Comparison of ENCODE assay signal across 28 cellular contexts in genomic region chr5:134328619-134329018, GRCh38. TPM values are rescaled to one million over a fixed set of nuclear protein-coding genes. Genes with fewer than 3 reads are reported as not detected.
DNase-seq lines count a peak whose midpoint lies in the region; ATAC-seq, FAIRE-seq and TF ChIP-seq lines count a peak whose summit lies in the region.
"Had no signal": no experiment of that assay in that cellular context is flagged by ENCODE, and none has a peak within 500 bp of the region (broad histone marks: within the 10 kb centered on the region; RNA-seq: fewer than 3 reads in every experiment).

No MANE protein-coding gene starts in this region.

- intact Hi-C loops in HepG2 (cut with micrococcal nuclease; ENCODE audit: unreplicated experiment): no loop called here
- intact Hi-C loops in right lobe of liver (cut with DNase I): no loop called here

- TF ChIP-seq POLR2A in HepG2 (IDR thresholded peaks at IDR 0.05; ENCODE audit: insufficient read depth in 1 of 2, low read depth in 2 of 2, low read length in 2 of 2) (no peak), right lobe of liver (IDR thresholded peaks at IDR 0.05) (no peak)

- in situ Hi-C loops in HepG2 (cut with HindIII; ENCODE audit: extremely low pct_ligation_motif_present, low pct_unique_long_range_greater_than_20kb): no loop called here

- no peak for FAIRE-seq in HepG2 (lab: Jason Lieb, UNC)
- FAIRE-seq: GM18507, islet of Langerhans had no signal

- no peak for TF ChIP-seq CTCF in HepG2 (CRISPR knock-in tag; IDR thresholded peaks at IDR 0.05)
- TF ChIP-seq CTCF in right lobe of liver (IDR thresholded peaks at IDR 0.05): no peak

- no peaks in the 10 kb centered on the region for H4K20me1 ChIP-seq in HepG2 (ENCODE audit: insufficient read depth, low read length)

- POLR2A ChIA-PET in HepG2 (lab: Yijun Ruan, JAX): no interaction called here

- H3K4me1 ChIP-seq in HepG2 (ENCODE audit: insufficient read depth, low read length): no peaks in the 10 kb centered on the region
- no peaks in the 10 kb centered on the region for H3K4me1 ChIP-seq in right lobe of liver
- H3K4me1 ChIP-seq: gastroesophageal sphincter, suprapubic skin had no signal

- no peak for TF ChIP-seq RAD21 in HepG2 (CRISPR knock-in tag; IDR thresholded peaks at IDR 0.05)

- H3K27me3 ChIP-seq in HepG2 (ENCODE audit: control insufficient read depth in 1 of 2, insufficient read depth in 2 of 2, low read length in 2 of 2): no peaks in the 10 kb centered on the region
- no peaks in the 10 kb centered on the region for H3K27me3 ChIP-seq in right lobe of liver
- H3K27me3 ChIP-seq: gastroesophageal sphincter, MG63, suprapubic skin had no signal

- 8% methylated on average over 2 of the region's 2 CpGs for WGBS in HepG2 (ENCODE audit: low lambda C conversion rate)
- WGBS in right lobe of liver (ENCODE audit: insufficient coverage, low coverage, low lambda C conversion rate, missing lambda C conversion rate): 47% methylated on average over 2 of the region's 2 CpGs

- H3K36me3 ChIP-seq in HepG2 (replicated peaks in 1 of 2; ENCODE audit: control insufficient read depth in 1 of 2, insufficient read depth in 2 of 2, low read length in 2 of 2): no peaks in the 10 kb centered on the region
- no peaks in the 10 kb centered on the region for H3K36me3 ChIP-seq in right lobe of liver
- H3K36me3 ChIP-seq: gastroesophageal sphincter, MG63, suprapubic skin had no signal

- DNase-seq in HepG2 (ENCODE audit: low spot score) (no peak), right lobe of liver (no peak), RKO (ENCODE audit: low spot score) (peak; percentile 18), dermis blood vessel endothelial cell (peak; percentile 3), NCI-H1436 treated with DMSO at 0.1 percent for 48 hours (lab: John Stamatoyannopoulos, UW) (no peak), NCI-H524 (lab: John Stamatoyannopoulos, UW) (no peak)
- DNase-seq: activated CD4-positive, alpha-beta T cell treated with anti-CD3 and anti-CD28 coated beads for 48 hours; activated naive CD4-positive, alpha-beta T cell treated with anti-CD3 and anti-CD28 coated beads, Interleukin-2, amount 10 ng/mL, durations not matched to agents 7 days and 5 days; activated T-cell treated with anti-CD3 and anti-CD28 coated beads, Interleukin-2, amount 50 U/mL, for 72 hours; aorta; C1 segment of cervical spinal cord; cerebellar nuclear complex; erythroblast; hypothalamus; MG63; NCI-H146; NCI-H2227 treated with DMSO at 0.1 percent for 48 hours; PC-9; SHP77 treated with DMSO at 0.1 percent for 48 hours; stimulated activated CD4-positive, alpha-beta T cell treated with anti-CD3 and anti-CD28 coated beads, Interleukin-2, amount 100 ng/mL, for 24 hours had no signal

- H3K4me3 ChIP-seq in HepG2 (replicated peaks in 1 of 3; ENCODE audit: insufficient read depth in 1 of 3, low read depth in 2 of 3, low read length in 3 of 3): no peak overlapping the region
- H3K4me3 ChIP-seq in right lobe of liver: no peak overlapping the region
- H3K4me3 ChIP-seq: gastroesophageal sphincter, MG63, PC-9, skin epidermis, suprapubic skin had no signal

- TF ChIP-seq EP300 in HepG2 (IDR thresholded peaks at IDR 0.05; ENCODE audit: low read depth in 2 of 2, low read length in 2 of 2) (no peak), HepG2 (CRISPR knock-in tag; IDR thresholded peaks at IDR 0.05; ENCODE audit: borderline replicate concordance) (no peak)

- no peak overlapping the region for H3K4me2 ChIP-seq in HepG2 (ENCODE audit: low read depth, low read length)
- H3K4me2 ChIP-seq: PC-9 had no signal

- ATAC-seq in HepG2 (no peak), right lobe of liver (no peak), HG02763 (IDR thresholded peaks at IDR 0.05; ENCODE audit: unreplicated experiment) (no peak), GM21786 (IDR thresholded peaks at IDR 0.05; ENCODE audit: unreplicated experiment) (no peak)
- ATAC-seq: activated T-cell treated with anti-CD3 and anti-CD28 coated beads, Interleukin-2, amount 50 U/mL, for 72 hours; gastroesophageal sphincter; stimulated activated memory B cell treated with anti-CD40 and anti-IgM and Interleukin-4, amounts not matched to agents 10 μg/mL and 1 μg/mL and 100 μg/mL, for 72 hours had no signal

- H3K9me3 ChIP-seq in HepG2 (ENCODE audit: low read length) (peaks cover 10% of the 10 kb centered on the region), right lobe of liver (peaks cover 0 to 11% (median 2%) of the 10 kb centered on the region in 4 donors)

- CTCF ChIA-PET in HepG2 (lab: Yijun Ruan, JAX; ENCODE audit: low intra/inter-chr PET ratio, low total read pairs): no interaction called here

- no peak overlapping the region for H2AFZ ChIP-seq in HepG2 (ENCODE audit: low read length)
- H2AFZ ChIP-seq: PC-9 had no signal

- no TSS peak for BruUV-seq in HepG2 (replicated peaks; lab: Mats Ljungman, UMichigan)

- H3K79me2 ChIP-seq in HepG2 (ENCODE audit: insufficient read depth, low read length): no peaks in the 10 kb centered on the region

- H3K27ac ChIP-seq in HepG2 (ENCODE audit: extremely low read length, insufficient read depth, low read length) (no peak overlapping the region), right lobe of liver (no peak overlapping the region)
- H3K27ac ChIP-seq: gastroesophageal sphincter, PC-9, skin epidermis, suprapubic skin had no signal

- no peak overlapping the region for H3K9ac ChIP-seq in HepG2 (ENCODE audit: insufficient read depth, low read depth, low read length)

TF ChIP-seq in HepG2, 621 proteins besides CTCF, POLR2A, EP300 and RAD21 (continues in another document):
- TF ChIP-seq SMAD1 (CRISPR knock-in tag; IDR thresholded peaks at IDR 0.05; ENCODE audit: borderline replicate concordance, low read depth) (no peak), MYNN (CRISPR knock-in tag; IDR thresholded peaks at IDR 0.05; ENCODE audit: low read depth) (no peak), GABPB1 (CRISPR knock-in tag; IDR thresholded peaks at IDR 0.05) (no peak), DMAP1 (CRISPR knock-in tag; IDR thresholded peaks at IDR 0.05) (no peak), ZNF317 (CRISPR knock-in tag; IDR thresholded peaks at IDR 0.05) (peak; percentile 100)

RNA-seq across cellular contexts. Expression of gene CDKL3, which starts 38.4 kb away (rescaled TPM):
- total RNA-seq in HepG2 (2016; rRNA removed; fragmentation: Illumina TruSeq; extraction: Trizol): 2.2 and 4.5 TPM in 2 replicates
- 1.3 and 3.9 TPM in 2 replicates for total RNA-seq in HepG2 (2016; cell fraction: cytosol; rRNA removed; fragmentation: Illumina TruSeq; extraction: Trizol; ENCODE audit: low read depth)
- total RNA-seq in HepG2 (2016; cell fraction: insoluble cytoplasmic fraction; rRNA removed; fragmentation: Illumina TruSeq; extraction: Trizol): 2.9 and 3.7 TPM in 2 replicates
- total RNA-seq in HepG2 (2016; cell fraction: membrane; rRNA removed; fragmentation: Illumina TruSeq; extraction: Trizol): 2.3 and 4.5 TPM in 2 replicates
- 0.68 and 1.2 TPM in 2 replicates for total RNA-seq in HepG2 (2016; cell fraction: nucleus; rRNA removed; fragmentation: Illumina TruSeq; extraction: Trizol)
- 4.1 and 4.3 TPM in 2 replicates for polyA plus RNA-seq in HepG2 (2011; rRNA removed)
- 0.63 and 1.5 TPM in 2 replicates for polyA plus RNA-seq in HepG2 (2011; cell fraction: cytosol; rRNA removed)
- polyA plus RNA-seq in HepG2 (2011; cell fraction: nucleus; rRNA removed): 1.3 and 1.7 TPM in 2 replicates
- polyA plus RNA-seq in HepG2 (2012): 3.8 and 7.8 TPM in 2 replicates
- polyA plus RNA-seq in HepG2 (2016; cell fraction: cytosol; fragmentation: Illumina TruSeq; extraction: Trizol; ENCODE audit: low read depth): 1.5 and 1.6 TPM in 2 replicates
- 2.5 and 2.9 TPM in 2 replicates for polyA plus RNA-seq in HepG2 (2016; cell fraction: insoluble cytoplasmic fraction; fragmentation: Illumina TruSeq; extraction: Trizol; ENCODE audit: low read depth)
- polyA plus RNA-seq in HepG2 (2016; cell fraction: membrane; fragmentation: Illumina TruSeq; extraction: Trizol; ENCODE audit: low read depth): 1.9 and 2.0 TPM in 2 replicates
- polyA plus RNA-seq in HepG2 (2016; cell fraction: nucleus; fragmentation: Illumina TruSeq; extraction: Trizol; ENCODE audit: insufficient read depth, low read depth): 1.5 and 3.4 TPM in 2 replicates
- 0.58 TPM in 1 of 2 replicates, not detected in the other for polyA minus RNA-seq in HepG2 (2011; rRNA and poly(A)+ RNA removed; ENCODE audit: low replicate concordance)
- 1.1 TPM in 1 of 2 replicates, not detected in the other for polyA minus RNA-seq in HepG2 (2011; cell fraction: cytosol; rRNA and poly(A)+ RNA removed)
- polyA minus RNA-seq in HepG2 (2011; cell fraction: nucleus; rRNA and poly(A)+ RNA removed): 0.90 TPM in 1 of 2 replicates, not detected in the other
- total RNA-seq in right lobe of liver: 1 to 10 TPM in 2 of 6 experiments, under 1 TPM in 3, not detected in 1; 0.39 to 1.6 (median 0.98) TPM
- 0.34 and 0.37 TPM in 2 replicates for total RNA-seq in dermis blood vessel endothelial cell

RNA-seq across cellular contexts. Expression of gene UBE2B, which starts 42.8 kb away (rescaled TPM):
- total RNA-seq in HepG2 (2016; rRNA removed; fragmentation: Illumina TruSeq; extraction: Trizol): 25.2 and 56.7 TPM in 2 replicates
- 16.1 and 17.6 TPM in 2 replicates for total RNA-seq in HepG2 (2016; cell fraction: cytosol; rRNA removed; fragmentation: Illumina TruSeq; extraction: Trizol; ENCODE audit: low read depth)
- total RNA-seq in HepG2 (2016; cell fraction: insoluble cytoplasmic fraction; rRNA removed; fragmentation: Illumina TruSeq; extraction: Trizol): 29.1 and 44.6 TPM in 2 replicates
- 26.0 and 31.6 TPM in 2 replicates for total RNA-seq in HepG2 (2016; cell fraction: membrane; rRNA removed; fragmentation: Illumina TruSeq; extraction: Trizol)
- 26.2 and 31.7 TPM in 2 replicates for total RNA-seq in HepG2 (2016; cell fraction: nucleus; rRNA removed; fragmentation: Illumina TruSeq; extraction: Trizol)
- polyA plus RNA-seq in HepG2 (2011; rRNA removed): 35.1 and 56.0 TPM in 2 replicates
- polyA plus RNA-seq in HepG2 (2011; cell fraction: cytosol; rRNA removed): 18.5 and 31.0 TPM in 2 replicates
- polyA plus RNA-seq in HepG2 (2011; cell fraction: nucleus; rRNA removed): 12.3 and 14.0 TPM in 2 replicates
- 85.2 and 106 TPM in 2 replicates for polyA plus RNA-seq in HepG2 (2012)
- polyA plus RNA-seq in HepG2 (2016; cell fraction: cytosol; fragmentation: Illumina TruSeq; extraction: Trizol; ENCODE audit: low read depth): 101 and 112 TPM in 2 replicates
- 182 and 192 TPM in 2 replicates for polyA plus RNA-seq in HepG2 (2016; cell fraction: insoluble cytoplasmic fraction; fragmentation: Illumina TruSeq; extraction: Trizol; ENCODE audit: low read depth)
- polyA plus RNA-seq in HepG2 (2016; cell fraction: membrane; fragmentation: Illumina TruSeq; extraction: Trizol; ENCODE audit: low read depth): 120 and 123 TPM in 2 replicates
- 90.3 and 94.9 TPM in 2 replicates for polyA plus RNA-seq in HepG2 (2016; cell fraction: nucleus; fragmentation: Illumina TruSeq; extraction: Trizol; ENCODE audit: insufficient read depth, low read depth)
- polyA minus RNA-seq in HepG2 (2011; rRNA and poly(A)+ RNA removed; ENCODE audit: low replicate concordance): 10.4 and 11.4 TPM in 2 replicates
- 32.0 and 33.5 TPM in 2 replicates for polyA minus RNA-seq in HepG2 (2011; cell fraction: cytosol; rRNA and poly(A)+ RNA removed)
- polyA minus RNA-seq in HepG2 (2011; cell fraction: nucleus; rRNA and poly(A)+ RNA removed): 29.6 and 45.0 TPM in 2 replicates
- 10 to 100 TPM; 23.4 to 56.2 (median 37.9) TPM for total RNA-seq in right lobe of liver
- total RNA-seq in dermis blood vessel endothelial cell: 28.9 and 51.4 TPM in 2 replicates

Comparison
In these comparisons a context has a peak if more than half of its experiments do, and no peak if none do; other contexts are left out.
1. DNase-seq: peak in RKO (single experiment) and dermis blood vessel endothelial cell (single experiment); none in HepG2 (single experiment), right lobe of liver (0 of 3), NCI-H1436 treated with DMSO at 0.1 percent for 48 hours (single experiment) and NCI-H524 (0 of 2).